Comparison of ENCODE assay signal across 7 cellular contexts in genomic region chr10:29487884-29488266, GRCh38.
DNase-seq lines count a peak whose midpoint lies in the region; ATAC-seq and TF ChIP-seq lines count a peak whose summit lies in the region.
"Not testable (repeated sequence)": the region's sequence is repeated elsewhere in the genome, so short reads cannot be mapped to it uniquely, and the experiment has no call there.

No MANE protein-coding gene starts in this region.

- H3K4me2 ChIP-seq in SK-N-SH: not testable (repeated sequence)

- ATAC-seq in HG02885 (IDR thresholded peaks at IDR 0.05; ENCODE audit: poor library complexity, unreplicated experiment): peak; percentile 39

- H4K20me1 ChIP-seq in SK-N-SH (ENCODE audit: insufficient read depth): not testable (repeated sequence)

- TF ChIP-seq POLR2A in esophagus muscularis mucosa (IDR thresholded peaks at IDR 0.05; ENCODE audit: low read depth): not testable (repeated sequence)

- H3K9me3 ChIP-seq in SK-N-SH, esophagus muscularis mucosa: not testable (repeated sequence)

- CTCF ChIA-PET in SK-N-SH (lab: Yijun Ruan, JAX): not testable (repeated sequence)

- not testable (repeated sequence) for DNase-seq in GM12864 (ENCODE audit: low read depth); SK-N-SH; astrocyte of the cerebellum (ENCODE audit: low read depth); esophagus muscularis mucosa (ENCODE audit: extremely low spot score)
- DNase-seq in left kidney (ENCODE audit: low read depth, low spot score): peak; percentile 37

- H3K9ac ChIP-seq in SK-N-SH; rectal smooth muscle tissue (ENCODE audit: low read length): not testable (repeated sequence)

- H3K4me3 ChIP-seq in GM12864 (ENCODE audit: low read depth, low read length); SK-N-SH (ENCODE audit: low read depth in 2 of 2, low read length in 1 of 2); astrocyte of the cerebellum (ENCODE audit: low read depth, low read length); esophagus muscularis mucosa; rectal smooth muscle tissue (ENCODE audit: low read length): not testable (repeated sequence)

- intact Hi-C loops in esophagus muscularis mucosa (cut with DNase I): not testable (repeated sequence)

- not testable (repeated sequence) for TF ChIP-seq EP300 in SK-N-SH (IDR thresholded peaks at IDR 0.05; ENCODE audit: borderline replicate concordance in 1 of 2, low read depth in 1 of 2, low read length in 1 of 2); esophagus muscularis mucosa (IDR thresholded peaks at IDR 0.05)

- not testable (repeated sequence) for TF ChIP-seq RAD21 in SK-N-SH (IDR thresholded peaks at IDR 0.05; ENCODE audit: low read length)

- H3K36me3 ChIP-seq in SK-N-SH (replicated peaks in 1 of 2; ENCODE audit: control insufficient read depth in 1 of 2, insufficient read depth in 2 of 2, low read length in 1 of 2) (peaks cover 78 to 79% of the 10 kb centered on the region in 2 experiments), esophagus muscularis mucosa (peaks cover 74 to 94% (median 84%) of the 10 kb centered on the region in 4 donors), rectal smooth muscle tissue (ENCODE audit: control insufficient read depth, insufficient read depth, low read length) (peaks cover 27% of the 10 kb centered on the region)

- H3K9me2 ChIP-seq in SK-N-SH: not testable (repeated sequence)

- H3F3A ChIP-seq in SK-N-SH (replicated peaks; ENCODE audit: insufficient read depth): peaks cover 14% of the 10 kb centered on the region

- WGBS in SK-N-SH (ENCODE audit: low lambda C conversion rate): 91% methylated on average over 6 of the region's 7 CpGs
- WGBS in esophagus muscularis mucosa: 52% methylated on average over 7 of the region's 7 CpGs

- in situ Hi-C loops in astrocyte of the cerebellum (cut with HindIII; ENCODE audit: low sequenced_read_pairs): not testable (repeated sequence)

- peaks cover 2 to 15% of the 10 kb centered on the region in 2 experiments; a peak in 3 of 4 replicates for H3K4me1 ChIP-seq in SK-N-SH (ENCODE audit: control insufficient read depth in 1 of 2, insufficient read depth in 2 of 2, low read depth in 1 of 2, low read length in 1 of 2)
- peaks cover 13 to 73% (median 64%) of the 10 kb centered on the region in 4 donors for H3K4me1 ChIP-seq in esophagus muscularis mucosa
- peaks cover 25% of the 10 kb centered on the region for H3K4me1 ChIP-seq in rectal smooth muscle tissue (ENCODE audit: control insufficient read depth, insufficient read depth, low read length)

- H3K27ac ChIP-seq in SK-N-SH (ENCODE audit: low read depth in 2 of 2, low read length in 1 of 2): not testable (repeated sequence)
- H3K27ac ChIP-seq in esophagus muscularis mucosa (replicated peaks in 1 of 4) (peak overlapping the region; percentile 12 to 80 (median 60)), rectal smooth muscle tissue (ENCODE audit: low read depth, low read length) (peak overlapping the region; percentile 83)

- not testable (repeated sequence) for H3K27me3 ChIP-seq in SK-N-SH (ENCODE audit: insufficient read depth); esophagus muscularis mucosa; rectal smooth muscle tissue (ENCODE audit: control insufficient read depth, insufficient read depth, low read length)

- H3K79me2 ChIP-seq in SK-N-SH (ENCODE audit: insufficient read depth): not testable (repeated sequence)

- POLR2A ChIA-PET in SK-N-SH (lab: Yijun Ruan, JAX): not testable (repeated sequence)

- TF ChIP-seq CTCF in GM12864 (IDR thresholded peaks at IDR 0.05; ENCODE audit: low read depth, low read length, missing control alignments) (peak; percentile 50), SK-N-SH (IDR thresholded peaks at IDR 0.05) (peak; percentile 44; the same call in 1 of the 2 replicates), astrocyte of the cerebellum (IDR thresholded peaks at IDR 0.05; ENCODE audit: low read depth, low read length, missing control alignments) (peak; percentile 34), esophagus muscularis mucosa (IDR thresholded peaks at IDR 0.05) (peak in 1 of 3 experiments; percentile 29)

- not testable (repeated sequence) for H2AFZ ChIP-seq in SK-N-SH (ENCODE audit: low read depth)
